In the genomic region with DNA sequence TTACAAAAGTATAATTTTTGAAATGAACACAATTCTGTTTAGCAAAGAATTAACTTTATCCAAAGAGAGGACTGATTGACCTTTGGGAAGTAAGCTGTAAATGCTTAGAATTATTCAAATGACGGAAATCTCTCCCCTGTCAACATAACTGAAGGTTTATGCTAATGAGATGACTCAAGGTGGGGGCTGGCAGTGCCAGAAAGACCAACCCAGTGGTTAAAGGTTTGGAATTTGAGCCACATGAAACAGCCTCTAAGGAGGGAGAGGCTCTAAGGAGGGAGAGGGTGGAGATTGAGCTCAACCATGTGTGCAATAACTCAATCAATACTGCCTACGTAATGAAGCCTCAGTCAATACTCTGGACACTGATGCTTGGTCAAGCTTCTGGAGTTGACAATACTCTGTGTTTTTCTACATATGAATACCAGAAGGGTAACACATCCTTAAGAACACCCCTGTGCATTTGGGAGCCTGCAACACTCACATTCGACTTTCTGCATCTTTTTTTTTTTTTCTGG, we compare ENCODE assay signal across 20 cellular contexts.
DNase-seq lines count a peak whose midpoint lies in the region; FAIRE-seq and TF ChIP-seq lines count a peak whose summit lies in the region.
"Had no signal": no experiment of that assay in that cellular context is flagged by ENCODE, and none has a peak within 500 bp of the region (broad histone marks: within the 10 kb centered on the region; RNA-seq: fewer than 3 reads in every experiment).

No MANE protein-coding gene starts in this region.

- H3K23ac ChIP-seq in mesendoderm (ENCODE audit: low read length), result no peak overlapping the region

- no peak overlapping the region for H3K18ac ChIP-seq in mesendoderm (ENCODE audit: low read length)

- no peak overlapping the region for H3K4me2 ChIP-seq in mesendoderm (ENCODE audit: low read length)

- H3K27ac ChIP-seq in mesendoderm (ENCODE audit: low read depth, low read length), result no peak overlapping the region
- H3K27ac ChIP-seq in vagina, result no peak overlapping the region
- H3K27ac ChIP-seq: 22Rv1, Peyer's patch had no signal

- no peaks in the 10 kb centered on the region for H3K79me2 ChIP-seq in mesendoderm (ENCODE audit: control insufficient read depth, insufficient read depth, low read length)

- no peak overlapping the region for H2BK120ac ChIP-seq in mesendoderm (ENCODE audit: low read depth, low read length)

- TF ChIP-seq POLR2A in vagina (IDR thresholded peaks at IDR 0.05), result no peak

- H3K79me1 ChIP-seq in mesendoderm (ENCODE audit: low read length), result no peaks in the 10 kb centered on the region

- H2AK5ac ChIP-seq in mesendoderm (ENCODE audit: low read length), result no peak overlapping the region

- H3K4ac ChIP-seq in mesendoderm (ENCODE audit: low read depth, low read length), result no peak overlapping the region

- no peak overlapping the region for H3K56ac ChIP-seq in mesendoderm (ENCODE audit: low read length)

- no peak overlapping the region for H4K8ac ChIP-seq in mesendoderm (ENCODE audit: low read depth, low read length)

- no peaks in the 10 kb centered on the region for H3K4me1 ChIP-seq in mesendoderm (ENCODE audit: control insufficient read depth, low read depth, low read length)
- no peaks in the 10 kb centered on the region for H3K4me1 ChIP-seq in vagina
- H3K4me1 ChIP-seq: Peyer's patch had no signal

- no peak overlapping the region for H3K9ac ChIP-seq in mesendoderm (ENCODE audit: low read length)

- H3K9me3 ChIP-seq in vagina, result no peaks in the 10 kb centered on the region
- H3K9me3 ChIP-seq: Peyer's patch had no signal

- no peak overlapping the region for H2BK5ac ChIP-seq in mesendoderm (ENCODE audit: low read length)

- H3K27me3 ChIP-seq in mesendoderm (ENCODE audit: insufficient read depth, low read length, poor library complexity), result no peaks in the 10 kb centered on the region
- H3K27me3 ChIP-seq in vagina, result no peaks in the 10 kb centered on the region
- H3K27me3 ChIP-seq: Peyer's patch had no signal

- H3K4me3 ChIP-seq in astrocyte of the cerebellum (ENCODE audit: low read depth, low read length) (no peak overlapping the region), mesendoderm (ENCODE audit: low read length) (no peak overlapping the region), vagina (no peak overlapping the region)
- H3K4me3 ChIP-seq: Peyer's patch had no signal

- no peak for TF ChIP-seq CTCF in astrocyte of the cerebellum (IDR thresholded peaks at IDR 0.05; ENCODE audit: low read depth, low read length, missing control alignments)
- TF ChIP-seq CTCF in vagina (IDR thresholded peaks at IDR 0.05), result no peak

- H4K5ac ChIP-seq in mesendoderm (ENCODE audit: low read length), result no peak overlapping the region

- H2BK15ac ChIP-seq in mesendoderm (replicated peaks; ENCODE audit: low read depth), result no peak overlapping the region

- DNase-seq in A172 (ENCODE audit: low spot score) (peak; percentile 27), HuH-7.5 (ENCODE audit: low spot score) (peak; percentile 34), astrocyte of the cerebellum (ENCODE audit: low read depth) (peak; percentile 44), mesendoderm (peak; percentile 23), frontal cortex (ENCODE audit: low spot score in 2 of 2) (no peak), T-helper 2 cell (no peak), vagina (ENCODE audit: extremely low spot score in 2 of 2) (no peak), activated T-cell treated with anti-CD3 and anti-CD28 coated beads for 4 hours (no peak)
- DNase-seq: AML-193, DMS79, H9, HFFc6, KG1, NCI-H1092 treated with DMSO at 0.1 percent for 48 hours, NCI-H1436 treated with DMSO at 0.1 percent for 48 hours, NCI-H2029, NCI-H345, NCI-H524, Peyer's patch had no signal

- intact Hi-C loops in vagina (cut with DNase I), result no loop called here

- H3K36me3 ChIP-seq in mesendoderm (ENCODE audit: control insufficient read depth, insufficient read depth, low read length) (no peaks in the 10 kb centered on the region), vagina (no peaks in the 10 kb centered on the region)
- H3K36me3 ChIP-seq: Peyer's patch had no signal

- no peak for FAIRE-seq in frontal cortex (lab: Jason Lieb, UNC)

- in situ Hi-C loops in astrocyte of the cerebellum (cut with HindIII; ENCODE audit: low sequenced_read_pairs), result no loop called here

- WGBS in mesendoderm (ENCODE audit: extremely low coverage, insufficient coverage, low lambda C conversion rate), result no CpG with 5 or more reads among the region's 3 CpGs

Comparison
In these comparisons a context has a peak if more than half of its experiments do, and no peak if none do; other contexts are left out.
1. DNase-seq: peak in A172 (single experiment), HuH-7.5 (single experiment), astrocyte of the cerebellum (single experiment) and mesendoderm (single experiment); none in frontal cortex (0 of 2), T-helper 2 cell (0 of 5), vagina (0 of 2) and activated T-cell treated with anti-CD3 and anti-CD28 coated beads for 4 hours (single experiment).